Comparison of ENCODE assay signal across 25 cellular contexts in genomic region chr10:69962746-69963135, GRCh38.
"Had no signal": no experiment of that assay in that cellular context is flagged by ENCODE, and none has a peak within 500 bp of the region (broad histone marks: within the 10 kb centered on the region; RNA-seq: fewer than 3 reads in every experiment).

No MANE protein-coding gene starts in this region.

- H3K27me3 ChIP-seq: right lobe of liver, upper lobe of right lung had no signal

- H3K9me3 ChIP-seq: esophagus muscularis mucosa, heart left ventricle, right lobe of liver, upper lobe of right lung had no signal

- H3K4me1 ChIP-seq: foreskin keratinocyte, right lobe of liver had no signal

- H3K27ac ChIP-seq: esophagus muscularis mucosa, foreskin keratinocyte, heart left ventricle, right lobe of liver, skin epidermis, upper lobe of right lung, VCaP had no signal

- DNase-seq: activated CD4-positive, alpha-beta T cell treated with anti-CD3 and anti-CD28 coated beads for 4 hours; activated CD4-positive, alpha-beta T cell treated with anti-CD3 and anti-CD28 coated beads, Interleukin-2, amount 50 U/mL, for 4 hours; activated naive CD4-positive, alpha-beta T cell; activated T-cell treated with anti-CD3 and anti-CD28 coated beads for 4 hours; activated T-cell treated with anti-CD3 and anti-CD28 coated beads, Interleukin-2, amount 50 U/mL, for 72 hours; anterior cingulate cortex; effector CD4-positive, alpha-beta T cell; foreskin keratinocyte; hypothalamus; immature natural killer cell; kidney; left colon; midbrain; naive thymus-derived CD4-positive, alpha-beta T cell; right lobe of liver; stimulated activated CD4-positive, alpha-beta T cell treated with anti-CD3 and anti-CD28 coated beads, Interleukin-12 subunit alpha, Interleukin-12 subunit beta, amount 100 ng/mL, for 4 hours; stimulated activated CD4-positive, alpha-beta T cell treated with anti-CD3 and anti-CD28 coated beads, Interleukin-4, amount 100 ng/mL, for 1 hour; stimulated activated naive CD8-positive, alpha-beta T cell treated with anti-CD3 and anti-CD28 coated beads, Interleukin-15, amount 100 ng/mL, for 72 hours; substantia nigra; T-helper 9 cell; upper lobe of right lung had no signal

- H3K36me3 ChIP-seq: esophagus muscularis mucosa, heart left ventricle, right lobe of liver, upper lobe of right lung had no signal

- ATAC-seq: activated T-cell treated with anti-CD3 and anti-CD28 coated beads, Interleukin-2, amount 50 U/mL, for 72 hours; foreskin keratinocyte; heart left ventricle; left colon; naive thymus-derived CD4-positive, alpha-beta T cell; right lobe of liver; stimulated activated naive CD8-positive, alpha-beta T cell treated with anti-CD3 and anti-CD28 coated beads, Interleukin-15, amount 100 ng/mL, for 72 hours; upper lobe of right lung had no signal

- H3K4me3 ChIP-seq: esophagus muscularis mucosa, heart left ventricle, right lobe of liver, skin epidermis, upper lobe of right lung had no signal
